ENCODE assay signal across 8 cellular contexts in genomic region chr3:194134231-194134756, GRCh38. TPM values are rescaled to one million over a fixed set of nuclear protein-coding genes. Genes with fewer than 3 reads are reported as not detected.
A peak's percentile ranks its signal among the peaks of the same experiment; 100 is the strongest.
DNase-seq lines count a peak whose midpoint lies in the region; ATAC-seq and TF ChIP-seq lines count a peak whose summit lies in the region.

No MANE protein-coding gene starts in this region.

- H3K4me3 ChIP-seq in BLaER1 treated with 17β-estradiol and CSF1 and Interleukin-3, amounts not matched to agents 10 nM and 100 nM = peak overlapping the region; percentile 55 to 73 (median 65)
- peak overlapping the region in 1 of 2 donors; percentile 26 for H3K4me3 ChIP-seq in body of pancreas
- peak overlapping the region; percentile 52; the same call in 1 of the 2 replicates for H3K4me3 ChIP-seq in iPS-18c (ENCODE audit: insufficient read depth, low read depth, low read length)
- peak overlapping the region; percentile 75 for H3K4me3 ChIP-seq in skeletal muscle satellite cell (ENCODE audit: low read length)

- no peaks in the 10 kb centered on the region for H3K9me3 ChIP-seq in BLaER1 treated with 17β-estradiol and CSF1 and Interleukin-3, amounts not matched to agents 10 nM and 100 nM (replicated peaks in 1 of 11)
- no peaks in the 10 kb centered on the region for H3K9me3 ChIP-seq in body of pancreas
- no peaks in the 10 kb centered on the region for H3K9me3 ChIP-seq in iPS-18c (ENCODE audit: control insufficient read depth, insufficient read depth, low read length)
- no peaks in the 10 kb centered on the region for H3K9me3 ChIP-seq in skeletal muscle satellite cell (replicated peaks; ENCODE audit: low read length)

- no peak for TF ChIP-seq POLR2A in body of pancreas (IDR thresholded peaks at IDR 0.05)

- peak overlapping the region; percentile 57 to 84 (median 78); a peak in 21 of 22 replicates for H3K27ac ChIP-seq in BLaER1 treated with 17β-estradiol and CSF1 and Interleukin-3, amounts not matched to agents 10 nM and 100 nM
- peak overlapping the region; percentile 97 to 99 (median 99) for H3K27ac ChIP-seq in body of pancreas

- WGBS in body of pancreas, 2 donors = 0 to 1% methylated on average over 4 to 56 of the region's 71 CpGs

- peaks cover 6 to 64% (median 26%) of the 10 kb centered on the region in 11 experiments; a peak in 20 of 22 replicates for H4K20me1 ChIP-seq in BLaER1 treated with 17β-estradiol and CSF1 and Interleukin-3, amounts not matched to agents 10 nM and 100 nM

- no peaks in the 10 kb centered on the region for H3K36me3 ChIP-seq in BLaER1 treated with 17β-estradiol and CSF1 and Interleukin-3, amounts not matched to agents 10 nM and 100 nM
- no peaks in the 10 kb centered on the region for H3K36me3 ChIP-seq in body of pancreas (replicated peaks in 1 of 2; ENCODE audit: insufficient read depth in 1 of 2, low read depth in 2 of 2)
- H3K36me3 ChIP-seq in skeletal muscle satellite cell (ENCODE audit: insufficient read depth, low read length) = no peaks in the 10 kb centered on the region

- DNase-seq in SW480 (ENCODE audit: low spot score) (peak; percentile 90), body of pancreas (no peak), cerebellum (ENCODE audit: low spot score) (no peak)

- no peak for TF ChIP-seq CTCF in body of pancreas (IDR thresholded peaks at IDR 0.05)

- ATAC-seq in GM19438 (IDR thresholded peaks at IDR 0.05; ENCODE audit: low read depth, unreplicated experiment) = peak; percentile 11
- peak; percentile 11 for ATAC-seq in HG03457 (IDR thresholded peaks at IDR 0.05; ENCODE audit: unreplicated experiment)
- ATAC-seq in body of pancreas = peak; percentile 25

- intact Hi-C loops in body of pancreas (cut with DNase I) = no loop called here

- peak overlapping the region; percentile 66 to 81 (median 79) for H3K9ac ChIP-seq in BLaER1 treated with 17β-estradiol and CSF1 and Interleukin-3, amounts not matched to agents 10 nM and 100 nM
- H3K9ac ChIP-seq in skeletal muscle satellite cell (ENCODE audit: low read depth, low read length) = peak overlapping the region; percentile 93

- H3K4me2 ChIP-seq in BLaER1 treated with 17β-estradiol and CSF1 and Interleukin-3, amounts not matched to agents 10 nM and 100 nM = peak overlapping the region; percentile 83 to 100 (median 97)
- peak overlapping the region; percentile 81 for H3K4me2 ChIP-seq in skeletal muscle satellite cell (ENCODE audit: low read length)

- peaks cover 79 to 100% (median 96%) of the 10 kb centered on the region in 11 experiments for H3K27me3 ChIP-seq in BLaER1 treated with 17β-estradiol and CSF1 and Interleukin-3, amounts not matched to agents 10 nM and 100 nM
- H3K27me3 ChIP-seq in body of pancreas (no peaks in the 10 kb centered on the region), skeletal muscle satellite cell (ENCODE audit: control insufficient read depth, insufficient read depth, low read length) (peaks cover 41% of the 10 kb centered on the region)

- peaks cover 44 to 64% (median 56%) of the 10 kb centered on the region in 10 experiments for H3K4me1 ChIP-seq in BLaER1 treated with 17β-estradiol and CSF1 and Interleukin-3, amounts not matched to agents 10 nM and 100 nM
- H3K4me1 ChIP-seq in body of pancreas (peaks cover 65% of the 10 kb centered on the region), skeletal muscle satellite cell (ENCODE audit: control insufficient read depth, insufficient read depth, low read length) (peaks cover 42% of the 10 kb centered on the region)

RNA-seq across cellular contexts. Expression of gene HES1, which starts 1.7 kb away (rescaled TPM):
- total RNA-seq in body of pancreas = 10 to 100 TPM; 28.5 to 49.1 TPM
- 0.87 and 1.0 TPM in 2 replicates for total RNA-seq in skeletal muscle satellite cell (2012; rRNA removed)
- 14.3 TPM for total RNA-seq in cerebellum
